Comparison of ENCODE assay signal across 9 cellular contexts in the genomic region with DNA sequence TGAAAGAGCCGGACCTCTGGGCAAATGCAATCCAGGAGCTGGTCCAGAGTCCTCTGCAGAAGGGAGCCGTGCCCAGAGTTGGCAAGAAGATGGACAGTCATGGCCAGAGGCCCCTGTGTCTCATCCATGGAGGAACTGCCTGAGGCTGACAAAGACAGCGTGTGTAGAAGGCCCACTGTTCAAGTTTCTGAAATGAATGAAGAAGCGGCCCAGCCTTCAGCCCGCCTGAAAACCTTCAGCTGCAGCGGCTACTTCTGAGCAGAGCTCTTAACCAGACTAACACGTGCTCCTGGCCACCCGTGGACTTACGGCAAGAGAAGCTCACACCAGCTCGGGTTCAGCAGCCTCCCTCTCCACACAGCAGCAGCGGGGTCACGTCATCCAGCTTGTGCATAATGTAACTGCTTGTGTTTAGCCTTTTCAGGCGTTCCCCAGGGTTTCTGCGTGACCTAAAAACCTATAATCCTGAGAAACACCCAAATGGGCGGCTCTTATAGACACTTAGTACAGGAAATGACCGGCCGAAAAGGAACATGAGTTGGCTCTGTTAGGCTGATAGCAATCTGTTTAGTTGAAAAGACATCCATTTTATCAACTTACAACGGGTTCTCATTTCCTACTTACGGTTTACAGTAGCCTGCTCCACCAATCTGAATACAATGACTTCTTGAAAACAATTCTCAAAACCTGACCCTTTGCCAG. TPM values are rescaled to one million over a fixed set of nuclear protein-coding genes. Genes with fewer than 3 reads are reported as not detected.
DNase-seq lines count a peak whose midpoint lies in the region; ATAC-seq and TF ChIP-seq lines count a peak whose summit lies in the region.
"Had no signal": no experiment of that assay in that cellular context is flagged by ENCODE, and none has a peak within 500 bp of the region (broad histone marks: within the 10 kb centered on the region; RNA-seq: fewer than 3 reads in every experiment).

A gene with protein sequence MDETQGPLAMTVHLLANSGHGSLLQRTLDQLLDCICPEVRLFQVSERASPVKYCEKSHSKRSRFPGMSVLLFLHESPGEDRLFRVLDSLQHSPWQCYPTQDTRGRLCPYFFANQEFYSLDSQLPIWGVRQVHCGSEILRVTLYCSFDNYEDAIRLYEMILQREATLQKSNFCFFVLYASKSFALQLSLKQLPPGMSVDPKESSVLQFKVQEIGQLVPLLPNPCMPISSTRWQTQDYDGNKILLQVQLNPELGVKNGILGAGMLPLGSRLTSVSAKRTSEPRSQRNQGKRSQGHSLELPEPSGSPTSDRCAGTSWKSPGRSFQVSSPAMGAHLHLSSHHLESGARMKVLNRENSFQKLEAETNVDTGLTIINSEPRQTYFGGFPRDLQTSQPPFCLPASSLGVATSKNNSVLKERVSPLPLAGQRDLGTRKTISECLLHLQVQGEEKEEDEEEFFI (minus strand): TSS at position 467 of the 702 bp plus-strand sequence. CDS start 339 bp downstream, at position 128.

- H3K4me3 ChIP-seq in ACC112 (ENCODE audit: low read depth, low read length) (no peak within 1 kb of the TSS), thoracic aorta (peak within 1 kb of the TSS; percentile 57)
- peak within 1 kb of the TSS; percentile 4 for H3K4me3 ChIP-seq in naive thymus-derived CD4-positive, alpha-beta T cell (ENCODE audit: low read length)

- POLR2A ChIA-PET in naive thymus-derived CD4-positive, alpha-beta T cell (lab: Charles Lee) = interaction anchor here (0.6 kb wide), 1 partner anchor 1545 kb away, joined by 3 read pairs; no protein-coding TSS in a partner anchor

- ATAC-seq in HG02571 (IDR thresholded peaks at IDR 0.05; ENCODE audit: unreplicated experiment) (peak; percentile 71), thoracic aorta (ENCODE audit: insufficient number of reproducible peaks, low FRiP score, low read depth) (no peak), GM21447 (IDR thresholded peaks at IDR 0.05; ENCODE audit: unreplicated experiment) (no peak), HG02970 (IDR thresholded peaks at IDR 0.05; ENCODE audit: low FRiP score, unreplicated experiment) (no peak)
- peak; percentile 80 for ATAC-seq in naive thymus-derived CD4-positive, alpha-beta T cell

- peaks cover 49% of the 10 kb centered on the region for H3K36me3 Mint-ChIP-seq in endothelial cell (ENCODE audit: low read depth, unreplicated experiment)
- peaks cover 0 to 6% (median 0%) of the 10 kb centered on the region in 5 donors for H3K36me3 Mint-ChIP-seq in naive thymus-derived CD4-positive, alpha-beta T cell

- peak; percentile 2 for DNase-seq in activated CD4-positive, CD25-positive, alpha-beta regulatory T cell treated with anti-CD3 and anti-CD28 coated beads, Interleukin-2, amount 50 U/mL, for 16 hours (ENCODE audit: low read depth, low spot score)
- peak; percentile 60 for DNase-seq in endothelial cell (ENCODE audit: low spot score)
- peak; percentile 14 to 44 (median 27) for DNase-seq in naive thymus-derived CD4-positive, alpha-beta T cell
- DNase-seq in thoracic aorta (ENCODE audit: low spot score) = peak; percentile 13

- no peaks in the 10 kb centered on the region for H3K9me3 ChIP-seq in naive thymus-derived CD4-positive, alpha-beta T cell (ENCODE audit: control insufficient read depth in 2 of 3, low read length in 3 of 3)
- H3K9me3 ChIP-seq in thoracic aorta = no peaks in the 10 kb centered on the region

- peaks cover 4% of the 10 kb centered on the region for H3K9me3 Mint-ChIP-seq in endothelial cell (ENCODE audit: unreplicated experiment)
- H3K9me3 Mint-ChIP-seq in naive thymus-derived CD4-positive, alpha-beta T cell = peaks cover 0 to 4% (median 0%) of the 10 kb centered on the region in 11 donors

- H3K4me1 ChIP-seq in ACC112 (ENCODE audit: control insufficient read depth, insufficient read depth, low read length, unreplicated experiment) (no peaks in the 10 kb centered on the region), thoracic aorta (ENCODE audit: control insufficient read depth in 1 of 2, low read depth in 2 of 2) (no peaks in the 10 kb centered on the region)
- no peaks in the 10 kb centered on the region for H3K4me1 ChIP-seq in naive thymus-derived CD4-positive, alpha-beta T cell (ENCODE audit: control insufficient read depth in 2 of 2, insufficient read depth in 2 of 2, low read length in 2 of 2)

- peak within 1 kb of the TSS; percentile 94 for H3K4me3 Mint-ChIP-seq in endothelial cell (ENCODE audit: unreplicated experiment)
- peak within 1 kb of the TSS; percentile 64 to 84 (median 78) for H3K4me3 Mint-ChIP-seq in naive thymus-derived CD4-positive, alpha-beta T cell

- CTCF ChIA-PET in naive thymus-derived CD4-positive, alpha-beta T cell (lab: Charles Lee) = no interaction called here

- H3K27me3 ChIP-seq in ACC112 (ENCODE audit: insufficient read depth, low read length) = no peaks in the 10 kb centered on the region
- no peaks in the 10 kb centered on the region for H3K27me3 ChIP-seq in naive thymus-derived CD4-positive, alpha-beta T cell (ENCODE audit: control insufficient read depth in 2 of 2, insufficient read depth in 2 of 2, low read length in 2 of 2)
- no peaks in the 10 kb centered on the region for H3K27me3 ChIP-seq in thoracic aorta (replicated peaks; ENCODE audit: insufficient read depth)

- H3K36me3 ChIP-seq in ACC112 (ENCODE audit: insufficient read depth, low read length) = no peaks in the 10 kb centered on the region
- no peaks in the 10 kb centered on the region for H3K36me3 ChIP-seq in naive thymus-derived CD4-positive, alpha-beta T cell (ENCODE audit: control insufficient read depth in 2 of 3, insufficient read depth in 3 of 3, low read length in 3 of 3)
- no peaks in the 10 kb centered on the region for H3K36me3 ChIP-seq in thoracic aorta

- H3K27ac Mint-ChIP-seq in endothelial cell (ENCODE audit: unreplicated experiment) = peak within 1 kb of the TSS; percentile 100
- H3K27ac Mint-ChIP-seq in naive thymus-derived CD4-positive, alpha-beta T cell = peak within 1 kb of the TSS in 5 of 9 donors; percentile 8 to 88 (median 84)

- TF ChIP-seq CTCF in endothelial cell (IDR thresholded peaks at IDR 0.05; ENCODE audit: unreplicated experiment) (no peak), thoracic aorta (IDR thresholded peaks at IDR 0.05) (no peak)

- H3K4me1 Mint-ChIP-seq in endothelial cell (ENCODE audit: unreplicated experiment) = peaks cover 30% of the 10 kb centered on the region
- peaks cover 0 to 22% (median 15%) of the 10 kb centered on the region in 7 donors for H3K4me1 Mint-ChIP-seq in naive thymus-derived CD4-positive, alpha-beta T cell

- peak within 1 kb of the TSS; percentile 91 for H2AFZ ChIP-seq in ACC112 (ENCODE audit: low read length, unreplicated experiment)

- no peak within 1 kb of the TSS for H3K27ac ChIP-seq in ACC112 (ENCODE audit: low read depth, low read length)
- H3K27ac ChIP-seq in naive thymus-derived CD4-positive, alpha-beta T cell (ENCODE audit: low read depth, low read length) = no peak within 1 kb of the TSS
- no peak within 1 kb of the TSS for H3K27ac ChIP-seq in thoracic aorta
- H3K27ac ChIP-seq: VCaP had no signal

- no peaks in the 10 kb centered on the region for H3K79me2 ChIP-seq in ACC112 (ENCODE audit: control insufficient read depth, insufficient read depth, low read length, unreplicated experiment)

- intact Hi-C loops in naive thymus-derived CD4-positive, alpha-beta T cell (cut with micrococcal nuclease) = loop anchor here in 1 of 2 donors (2.0 kb wide), 1 partner anchor 183 kb away; a partner anchor contains a TSS

- H3K27me3 Mint-ChIP-seq in endothelial cell (ENCODE audit: unreplicated experiment) = peaks cover 12% of the 10 kb centered on the region
- peaks cover 0 to 11% (median 5%) of the 10 kb centered on the region in 5 donors for H3K27me3 Mint-ChIP-seq in naive thymus-derived CD4-positive, alpha-beta T cell

RNA-seq across cellular contexts. Expression of the gene that starts here (rescaled TPM):
- total RNA-seq in endothelial cell (ENCODE audit: unreplicated experiment) (269 TPM), thoracic aorta (1 to 10 TPM; 1.1 to 4.0 TPM)
- total RNA-seq in naive thymus-derived CD4-positive, alpha-beta T cell = 1 to 10 TPM in 2 of 5 experiments, under 1 TPM in 1, not detected in 2; 0.48 to 2.1 (median 1.3) TPM
- polyA plus RNA-seq in naive thymus-derived CD4-positive, alpha-beta T cell = not detected

Comparison
In these comparisons a context has a peak if more than half of its experiments do, and no peak if none do; other contexts are left out.
1. RNA of the gene that starts here (total RNA-seq): 269 TPM in endothelial cell (single experiment); 1.1 to 4.0 TPM in thoracic aorta and 0.48 to 2.1 TPM in naive thymus-derived CD4-positive, alpha-beta T cell; every median in the first group is over 10 times any median in the second.
2. ATAC-seq: peak in HG02571 (single experiment) and naive thymus-derived CD4-positive, alpha-beta T cell (single experiment); none in thoracic aorta (single experiment), GM21447 (single experiment) and HG02970 (single experiment).
3. DNase-seq: peak in every context shown above with its lines; median percentile 60 in endothelial cell; 27 in naive thymus-derived CD4-positive, alpha-beta T cell; 13 in thoracic aorta; 2 in activated CD4-positive, CD25-positive, alpha-beta regulatory T cell treated with anti-CD3 and anti-CD28 coated beads, Interleukin-2, amount 50 U/mL, for 16 hours.